ENCODE assay signal across 8 cellular contexts in the genomic region with DNA sequence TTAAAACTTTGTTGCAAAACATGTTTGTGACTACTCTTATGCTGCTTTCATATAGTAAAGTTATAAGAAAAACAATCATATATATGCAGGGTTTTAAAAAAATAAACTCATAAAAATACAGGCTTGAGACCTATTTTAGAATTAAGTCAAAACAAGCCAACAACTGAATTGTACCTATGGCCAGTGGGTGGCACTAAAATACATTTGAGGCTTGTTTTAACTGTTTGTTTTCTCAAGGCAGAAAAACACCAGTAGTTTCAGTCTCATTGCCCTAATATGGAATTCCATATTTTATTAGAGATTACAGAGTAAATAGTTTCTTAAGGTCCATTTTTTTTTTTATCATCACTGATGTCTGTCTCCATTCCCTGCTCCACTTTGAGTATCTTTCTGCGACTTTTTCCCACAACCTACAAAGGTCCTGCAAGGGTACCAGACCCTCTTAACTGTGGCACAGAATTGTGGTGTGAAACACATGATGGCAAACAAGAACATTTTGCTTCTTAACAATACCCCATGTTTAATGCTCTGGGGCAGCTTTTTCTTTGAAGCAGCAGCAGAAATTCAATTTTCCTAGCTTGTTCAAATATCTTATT.
DNase-seq lines count a peak whose midpoint lies in the region; ATAC-seq and TF ChIP-seq lines count a peak whose summit lies in the region.

No MANE protein-coding gene starts in this region.

- TF ChIP-seq CTCF in AG10803 (conservative IDR thresholded peaks at IDR 0.05; ENCODE audit: low read length) (peak; percentile 70), GM12872 (IDR thresholded peaks at IDR 0.05; ENCODE audit: insufficient read depth, low read depth, low read length) (peak; percentile 48)

- DNase-seq in AG10803 (ENCODE audit: low read depth), result peak; percentile 64
- peak; percentile 59 for DNase-seq in NCI-H2171 treated with DMSO at 0.1 percent for 48 hours (lab: John Stamatoyannopoulos, UW)
- DNase-seq in cerebellar cortex (ENCODE audit: low spot score), result peak; percentile 63
- DNase-seq in midbrain (lab: John Stamatoyannopoulos, UW), result peak; percentile 70
- DNase-seq in activated naive CD4-positive, alpha-beta T cell treated with Interleukin-2 at 50 U/mL for 16 hours, result no peak

- H3K4me3 ChIP-seq in AG10803 (ENCODE audit: low read length), result no peak overlapping the region

- ATAC-seq in HG02642 (IDR thresholded peaks at IDR 0.05; ENCODE audit: poor library complexity, unreplicated experiment), result no peak
- no peak for ATAC-seq in GM21515 (IDR thresholded peaks at IDR 0.05; ENCODE audit: unreplicated experiment)
